Comparison of ENCODE assay signal across 1 cellular context in genomic region chr1:47987601-47988000, GRCh38.
TF ChIP-seq lines count a peak whose summit lies in the region.

No MANE protein-coding gene starts in this region.

TF ChIP-seq in H1, 55 proteins besides CTCF, POLR2A, EP300 and RAD21:
- TF ChIP-seq RNF2 (IDR thresholded peaks at IDR 0.05; ENCODE audit: borderline replicate concordance, low read depth, low read length, missing control alignments, poor library complexity, severe bottlenecking) = no peak
- no peak for TF ChIP-seq EGR1 (IDR thresholded peaks at IDR 0.05; ENCODE audit: borderline replicate concordance, low read depth, low read length)
- no peak for TF ChIP-seq NRF1 (IDR thresholded peaks at IDR 0.05; ENCODE audit: low read depth, low read length)
- no peak for TF ChIP-seq TBP (IDR thresholded peaks at IDR 0.05; ENCODE audit: low read depth, low read length)
- no peak for TF ChIP-seq JUND (IDR thresholded peaks at IDR 0.05; ENCODE audit: low read length)
- TF ChIP-seq SIRT6 (IDR thresholded peaks at IDR 0.05; ENCODE audit: low read length) = no peak
- TF ChIP-seq CTBP2 (IDR thresholded peaks at IDR 0.05; ENCODE audit: borderline replicate concordance, insufficient read depth, insufficient read length, low read length) = no peak
- TF ChIP-seq JUN (IDR thresholded peaks at IDR 0.05; ENCODE audit: low read depth, low read length) = no peak
- no peak for TF ChIP-seq CHD7 (IDR thresholded peaks at IDR 0.05; ENCODE audit: insufficient replicate concordance, low read length)
- TF ChIP-seq ZNF274 (IDR thresholded peaks at IDR 0.05; ENCODE audit: borderline replicate concordance, extremely low read depth, low read length) = no peak
- TF ChIP-seq RFX5 (IDR thresholded peaks at IDR 0.05; ENCODE audit: borderline replicate concordance, low read depth, low read length) = no peak
- TF ChIP-seq TAF1 (IDR thresholded peaks at IDR 0.05; ENCODE audit: low read depth, low read length) = no peak
- TF ChIP-seq SUZ12 (IDR thresholded peaks at IDR 0.05; ENCODE audit: low read length) = no peak
- no peak for TF ChIP-seq BCL11A (IDR thresholded peaks at IDR 0.05; ENCODE audit: low read depth in 2 of 2, low read length in 2 of 2)
- no peak for TF ChIP-seq GTF2F1 (IDR thresholded peaks at IDR 0.05; ENCODE audit: borderline replicate concordance, low read depth, low read length)
- TF ChIP-seq CBX5 (IDR thresholded peaks at IDR 0.05; ENCODE audit: low read depth, low read length) = no peak
- no peak for TF ChIP-seq TEAD4 (IDR thresholded peaks at IDR 0.05; ENCODE audit: low read depth, low read length)
- no peak for TF ChIP-seq KDM1A (IDR thresholded peaks at IDR 0.05; ENCODE audit: borderline replicate concordance, low read length)
- TF ChIP-seq CHD2 (IDR thresholded peaks at IDR 0.05; ENCODE audit: low read length) = no peak
